9 cellular contexts compared by ENCODE assay signal in the genomic region with DNA sequence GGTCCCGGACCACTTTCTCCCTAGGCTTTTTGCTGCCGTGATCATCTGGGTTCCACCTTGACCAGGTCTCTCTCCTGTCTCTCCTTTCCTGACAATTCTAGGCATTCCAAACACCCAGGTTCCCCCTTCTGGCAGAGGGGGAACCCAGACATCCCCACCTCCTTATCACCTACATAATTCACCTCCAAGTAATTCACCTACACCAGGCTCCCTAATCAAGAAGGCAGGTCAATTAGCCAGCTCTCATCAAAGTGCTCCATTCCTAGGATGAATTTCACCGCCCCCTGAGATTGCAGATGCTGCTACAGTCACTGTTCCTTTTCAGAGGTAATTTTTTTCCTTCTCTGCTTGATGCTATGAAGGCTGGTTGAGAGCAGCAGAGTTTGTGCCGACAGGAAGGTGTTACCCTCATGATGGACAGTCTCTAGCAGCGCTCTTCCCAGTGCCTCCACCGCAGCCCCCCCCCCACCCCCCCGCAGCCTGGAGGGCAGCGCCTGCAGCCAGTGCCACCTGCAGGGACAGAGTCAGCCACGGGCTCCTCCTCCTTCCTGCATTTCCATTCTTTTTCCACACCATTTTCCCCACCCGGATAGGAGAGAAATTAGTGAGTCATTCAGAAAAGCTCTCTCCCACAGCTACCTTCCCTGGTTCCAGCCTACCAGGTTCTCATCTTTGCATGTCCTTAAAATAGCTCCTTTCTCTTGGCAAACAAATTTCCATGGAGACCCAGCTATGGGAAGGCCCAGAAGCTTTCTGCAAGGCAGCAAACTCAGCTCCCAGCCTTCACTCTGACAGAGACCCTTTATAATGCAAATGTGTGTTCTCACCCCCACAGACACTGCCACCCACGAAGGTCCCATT. TPM values are rescaled to one million over a fixed set of nuclear protein-coding genes. Genes with fewer than 3 reads are reported as not detected.
A peak's percentile ranks its signal among the peaks of the same experiment; 100 is the strongest.
DNase-seq lines count a peak whose midpoint lies in the region; ATAC-seq and TF ChIP-seq lines count a peak whose summit lies in the region.
"Had no signal": no experiment of that assay in that cellular context is flagged by ENCODE, and none has a peak within 500 bp of the region (broad histone marks: within the 10 kb centered on the region; RNA-seq: fewer than 3 reads in every experiment).

No MANE protein-coding gene starts in this region.

- H3K36me3 ChIP-seq in neural progenitor cell: no peaks in the 10 kb centered on the region
- H3K36me3 ChIP-seq in ascending aorta: no peaks in the 10 kb centered on the region
- H3K36me3 ChIP-seq in vagina: no peaks in the 10 kb centered on the region
- H3K36me3 ChIP-seq: WERI-Rb-1 had no signal

- peaks cover 10% of the 10 kb centered on the region for H3F3A ChIP-seq in neural progenitor cell (ENCODE audit: low read depth)

- H3K27me3 ChIP-seq in neural progenitor cell: no peaks in the 10 kb centered on the region
- no peaks in the 10 kb centered on the region for H3K27me3 ChIP-seq in ascending aorta
- no peaks in the 10 kb centered on the region for H3K27me3 ChIP-seq in vagina

- peaks cover 25% of the 10 kb centered on the region for H3K27me3 Mint-ChIP-seq in neural progenitor cell (ENCODE audit: insufficient read depth, low read depth)

- H3K36me3 Mint-ChIP-seq in neural progenitor cell: no peaks in the 10 kb centered on the region

- no peak overlapping the region for H3K27ac ChIP-seq in neural progenitor cell
- peak overlapping the region in 1 of 2 donors; percentile 9 for H3K27ac ChIP-seq in ascending aorta
- no peak overlapping the region for H3K27ac ChIP-seq in vagina
- H3K27ac ChIP-seq: WERI-Rb-1 had no signal

- no peak for TF ChIP-seq CTCF in neural progenitor cell (IDR thresholded peaks at IDR 0.05)
- no peak for TF ChIP-seq CTCF in ascending aorta (IDR thresholded peaks at IDR 0.05)
- TF ChIP-seq CTCF in vagina (IDR thresholded peaks at IDR 0.05): no peak

- H4K20me1 ChIP-seq in neural progenitor cell (ENCODE audit: low read depth): no peaks in the 10 kb centered on the region

- H3K4me1 Mint-ChIP-seq in neural progenitor cell: peaks cover 26% of the 10 kb centered on the region

- H2AFZ ChIP-seq in neural progenitor cell (replicated peaks): no peak overlapping the region

- H3K9me3 Mint-ChIP-seq in neural progenitor cell: peaks cover 2% of the 10 kb centered on the region

- H3K4me3 ChIP-seq in neural progenitor cell (no peak overlapping the region), ascending aorta (no peak overlapping the region), vagina (no peak overlapping the region)

- H3K4me1 ChIP-seq in neural progenitor cell: peaks cover 11% of the 10 kb centered on the region
- peaks cover 8 to 12% of the 10 kb centered on the region in 2 donors for H3K4me1 ChIP-seq in ascending aorta
- peaks cover 24% of the 10 kb centered on the region for H3K4me1 ChIP-seq in vagina

- no peak for TF ChIP-seq POLR2A in vagina (IDR thresholded peaks at IDR 0.05)

- no peak overlapping the region for H3K9ac ChIP-seq in neural progenitor cell

- H3K9me3 ChIP-seq in neural progenitor cell (ENCODE audit: low read depth) (no peaks in the 10 kb centered on the region), ascending aorta (no peaks in the 10 kb centered on the region), vagina (no peaks in the 10 kb centered on the region)

- H3K27ac Mint-ChIP-seq in neural progenitor cell: peak overlapping the region; percentile 38

- H3K4me2 ChIP-seq in neural progenitor cell: peak overlapping the region; percentile 67

- intact Hi-C loops in ascending aorta (cut with DNase I): no loop called here
- intact Hi-C loops in vagina (cut with DNase I): no loop called here

- no peak for ATAC-seq in GM21619 (IDR thresholded peaks at IDR 0.05; ENCODE audit: unreplicated experiment)

- no peaks in the 10 kb centered on the region for H3K79me2 ChIP-seq in neural progenitor cell (ENCODE audit: low read depth)

- DNase-seq in GM03348 (ENCODE audit: low spot score) (peak; percentile 36), NCI-H69 (lab: John Stamatoyannopoulos, UW) (peak; percentile 71), dermis microvascular lymphatic vessel endothelial cell (ENCODE audit: low read depth in 2 of 2) (peak; percentile 65 to 79), neural progenitor cell (ENCODE audit: low spot score) (peak; percentile 30), AG20443 (ENCODE audit: low spot score) (no peak), ascending aorta (ENCODE audit: low spot score in 2 of 2) (no peak), vagina (ENCODE audit: extremely low spot score in 2 of 2) (no peak)
- DNase-seq: WERI-Rb-1 had no signal

- peak overlapping the region; percentile 66 for H3K4me3 Mint-ChIP-seq in neural progenitor cell

RNA-seq across cellular contexts. Expression of gene ATG16L1, which starts 42.1 kb away (rescaled TPM):
- total RNA-seq in dermis microvascular lymphatic vessel endothelial cell (23.7 and 26.6 TPM in 2 replicates), neural progenitor cell (ENCODE audit: low replicate concordance) (25.3 and 29.9 TPM in 2 replicates), ascending aorta (28.1 TPM), vagina (29.2 TPM)

Comparison
In these comparisons a context has a peak if more than half of its experiments do, and no peak if none do; other contexts are left out.
1. DNase-seq: peak in GM03348 (single experiment), NCI-H69 (single experiment), dermis microvascular lymphatic vessel endothelial cell (2 of 2) and neural progenitor cell (single experiment); none in AG20443 (single experiment), ascending aorta (0 of 2) and vagina (0 of 2).